8 cellular contexts compared by ENCODE assay signal in genomic region chr1:3530086-3530930, GRCh38.
DNase-seq lines count a peak whose midpoint lies in the region; ATAC-seq and TF ChIP-seq lines count a peak whose summit lies in the region.

No MANE protein-coding gene starts in this region.

- H3K4me3 ChIP-seq in LNCaP clone FGC (ENCODE audit: low read depth, low read length) (peak overlapping the region; percentile 52), right lobe of liver (peak overlapping the region; percentile 60 to 74 (median 69)), urinary bladder (ENCODE audit: low read depth, low read length) (peak overlapping the region; percentile 64)

- H3K4me1 ChIP-seq in right lobe of liver: peaks cover 0 to 23% (median 5%) of the 10 kb centered on the region in 4 donors
- H3K4me1 ChIP-seq in urinary bladder (ENCODE audit: insufficient read depth): no peaks in the 10 kb centered on the region

- 22% methylated on average over 8 of the region's 32 CpGs for WGBS in right lobe of liver (ENCODE audit: insufficient coverage, low coverage, low lambda C conversion rate, missing lambda C conversion rate)
- 46% methylated on average over 32 of the region's 32 CpGs for WGBS in urinary bladder

- H3K27ac ChIP-seq in right lobe of liver (peak overlapping the region; percentile 65 to 67 (median 66)), urinary bladder (ENCODE audit: low read depth) (peak overlapping the region; percentile 77)

- no peak for TF ChIP-seq POLR2A in right lobe of liver (IDR thresholded peaks at IDR 0.05)

- no peaks in the 10 kb centered on the region for H3K36me3 ChIP-seq in right lobe of liver
- no peaks in the 10 kb centered on the region for H3K36me3 ChIP-seq in urinary bladder (ENCODE audit: insufficient read depth)

- in situ Hi-C loops in GM13977 (cut with MboI; ENCODE audit: low pct_unique_long_range_greater_than_20kb, low sequenced_read_pairs, unreplicated experiment): no loop called here

- peak; percentile 46 for DNase-seq in COLO668 (lab: John Stamatoyannopoulos, UW; ENCODE audit: unreplicated experiment)
- no peak for DNase-seq in LNCaP clone FGC (ENCODE audit: low read depth)
- peak; percentile 48 for DNase-seq in astrocyte of the hippocampus (ENCODE audit: low read depth, low spot score)
- DNase-seq in right lobe of liver: peak in 1 of 3 donors; percentile 58
- DNase-seq in GM13977 (ENCODE audit: low spot score): no peak

- no peaks in the 10 kb centered on the region for H3K9me3 ChIP-seq in right lobe of liver

- ATAC-seq in right lobe of liver: peak in 3 of 4 donors; percentile 10 to 26 (median 19)
- ATAC-seq in HG02610 (IDR thresholded peaks at IDR 0.05; ENCODE audit: unreplicated experiment): no peak
- ATAC-seq in GM19035 (IDR thresholded peaks at IDR 0.05; ENCODE audit: unreplicated experiment): no peak

- no peaks in the 10 kb centered on the region for H3K27me3 ChIP-seq in right lobe of liver

- intact Hi-C loops in right lobe of liver (cut with DNase I): no loop called here

- TF ChIP-seq CTCF in LNCaP clone FGC (IDR thresholded peaks at IDR 0.05; ENCODE audit: control insufficient read depth, extremely low read depth, insufficient read depth) (no peak), right lobe of liver (IDR thresholded peaks at IDR 0.05) (peak in 1 of 4 donors; percentile 13), GM13977 (IDR thresholded peaks at IDR 0.05; ENCODE audit: extremely low read depth, insufficient read depth, missing control alignments) (no peak)

Comparison
In these comparisons a context has a peak if more than half of its experiments do, and no peak if none do; other contexts are left out.
1. DNase-seq: peak in COLO668 (single experiment) and astrocyte of the hippocampus (single experiment); none in LNCaP clone FGC (single experiment) and GM13977 (single experiment).
2. ATAC-seq: peak in right lobe of liver (3 of 4); none in HG02610 (single experiment) and GM19035 (single experiment).
3. Peak in every context shown above with its lines, with median percentiles within 50 percentile points of each other: H3K4me3 ChIP-seq.